22 cellular contexts compared by ENCODE assay signal in genomic region chr1:183913556-183913955, GRCh38.
DNase-seq lines count a peak whose midpoint lies in the region; ATAC-seq and TF ChIP-seq lines count a peak whose summit lies in the region.
"Had no signal": no experiment of that assay in that cellular context is flagged by ENCODE, and none has a peak within 500 bp of the region (broad histone marks: within the 10 kb centered on the region; RNA-seq: fewer than 3 reads in every experiment).

No MANE protein-coding gene starts in this region.

- H3K4me3 Mint-ChIP-seq in HFFc6 = peak overlapping the region; percentile 8; the same call in 1 of the 2 replicates
- no peak overlapping the region for H3K4me3 Mint-ChIP-seq in T-helper 17 cell
- H3K4me3 Mint-ChIP-seq in activated T-helper 1 cell treated with anti-CD3 and anti-CD28 coated beads, Interleukin-12 subunit alpha, Interleukin-12 subunit beta, Interleukin-2, Interleukin-4 antibody, amounts not matched to agents 30 ng/mL and 10 ng/mL and 1 ng/mL, durations not matched to agents 14 hours and 24 hours and 36 hours = no peak overlapping the region
- H3K4me3 Mint-ChIP-seq: naive B cell, type B pancreatic cell had no signal

- H3K27ac ChIP-seq in ACC112 (ENCODE audit: low read depth, low read length) (peak overlapping the region; percentile 54), cingulate gyrus (ENCODE audit: low read depth, low read length) (peak overlapping the region; percentile 34), layer of hippocampus (ENCODE audit: low read depth, low read length) (peak overlapping the region; percentile 0)
- H3K27ac ChIP-seq: C4-2B had no signal

- H3K36me3 ChIP-seq in ACC112 (ENCODE audit: insufficient read depth, low read length) = peaks cover 22% of the 10 kb centered on the region

- H3K4me3 ChIP-seq in ACC112 (ENCODE audit: low read depth, low read length) = no peak overlapping the region

- H3K9me3 Mint-ChIP-seq in HFFc6 = no peaks in the 10 kb centered on the region
- H3K9me3 Mint-ChIP-seq in activated T-helper 1 cell treated with anti-CD3 and anti-CD28 coated beads, Interleukin-12 subunit alpha, Interleukin-12 subunit beta, Interleukin-2, Interleukin-4 antibody, amounts not matched to agents 30 ng/mL and 10 ng/mL and 1 ng/mL, durations not matched to agents 14 hours and 24 hours and 36 hours = no peaks in the 10 kb centered on the region
- H3K9me3 Mint-ChIP-seq: naive B cell, type B pancreatic cell had no signal

- H3K4me1 Mint-ChIP-seq in HFFc6 (ENCODE audit: low read depth) = peaks cover 42% of the 10 kb centered on the region
- peaks cover 27% of the 10 kb centered on the region for H3K4me1 Mint-ChIP-seq in T-helper 17 cell
- H3K4me1 Mint-ChIP-seq in activated T-helper 1 cell treated with anti-CD3 and anti-CD28 coated beads, Interleukin-12 subunit alpha, Interleukin-12 subunit beta, Interleukin-2, Interleukin-4 antibody, amounts not matched to agents 30 ng/mL and 10 ng/mL and 1 ng/mL, durations not matched to agents 14 hours and 24 hours and 36 hours (ENCODE audit: low read depth) = peaks cover 34% of the 10 kb centered on the region

- DNase-seq in HFFc6 (peak; percentile 38), D341Med (ENCODE audit: low spot score) (no peak), T-helper 17 cell (no peak)
- DNase-seq in activated T-helper 1 cell treated with anti-CD3 and anti-CD28 coated beads, Interleukin-12 subunit alpha, Interleukin-12 subunit beta, Interleukin-2, Interleukin-4 antibody, amounts not matched to agents 30 ng/mL and 10 ng/mL and 1 ng/mL, durations not matched to agents 14 hours and 24 hours and 36 hours (ENCODE audit: low spot score) = no peak
- DNase-seq: activated CD4-positive, CD25-positive, alpha-beta regulatory T cell treated with anti-CD3 and anti-CD28 coated beads, Interleukin-2, amount 50 U/mL, for 72 hours; activated naive CD4-positive, alpha-beta T cell; activated T-cell treated with anti-CD3 and anti-CD28 coated beads, Interleukin-2, amount 50 U/mL, for 1 hour; Karpas-422; kidney; naive B cell; NCI-H187 treated with DMSO at 0.1 percent for 48 hours; nucleus accumbens; SHP77; stimulated activated CD4-positive, alpha-beta T cell treated with anti-CD3 and anti-CD28 coated beads, Interleukin-12 subunit alpha, Interleukin-12 subunit beta, amount 100 ng/mL, for 4 hours; stimulated activated CD4-positive, alpha-beta T cell treated with anti-CD3 and anti-CD28 coated beads, Interleukin-4, amount 100 ng/mL, for 4 hours; stimulated activated naive CD8-positive, alpha-beta T cell treated with anti-CD3 and anti-CD28 coated beads, Interleukin-15, Interleukin-2, amounts not matched to agents 100 U/mL and 50 U/mL, for 24 hours had no signal

- TF ChIP-seq CTCF in HFFc6 (IDR thresholded peaks at IDR 0.05) = no peak

- no peaks in the 10 kb centered on the region for H3K27me3 ChIP-seq in ACC112 (ENCODE audit: insufficient read depth, low read length)
- no peaks in the 10 kb centered on the region for H3K27me3 ChIP-seq in layer of hippocampus (ENCODE audit: control insufficient read depth, insufficient read depth, low read length)

- H2AFZ ChIP-seq in ACC112 (ENCODE audit: low read length, unreplicated experiment) = no peak overlapping the region

- H3K27me3 Mint-ChIP-seq in HFFc6 (ENCODE audit: insufficient read depth) (peaks cover 2% of the 10 kb centered on the region; the same call in 1 of the 2 replicates), T-helper 17 cell (peaks cover 4% of the 10 kb centered on the region)
- no peaks in the 10 kb centered on the region for H3K27me3 Mint-ChIP-seq in activated T-helper 1 cell treated with anti-CD3 and anti-CD28 coated beads, Interleukin-12 subunit alpha, Interleukin-12 subunit beta, Interleukin-2, Interleukin-4 antibody, amounts not matched to agents 30 ng/mL and 10 ng/mL and 1 ng/mL, durations not matched to agents 14 hours and 24 hours and 36 hours (ENCODE audit: insufficient read depth)
- H3K27me3 Mint-ChIP-seq: type B pancreatic cell had no signal

- no peaks in the 10 kb centered on the region for H3K79me2 ChIP-seq in ACC112 (ENCODE audit: control insufficient read depth, insufficient read depth, low read length, unreplicated experiment)

- H3K9me3 ChIP-seq in T-helper 17 cell (ENCODE audit: control insufficient read depth, low read length, poor library complexity, severe bottlenecking) = no peaks in the 10 kb centered on the region

- intact Hi-C loops in activated T-helper 1 cell treated with anti-CD3 and anti-CD28 coated beads, Interleukin-12 subunit alpha, Interleukin-12 subunit beta, Interleukin-2, Interleukin-4 antibody, amounts not matched to agents 30 ng/mL and 10 ng/mL and 1 ng/mL, durations not matched to agents 14 hours and 24 hours and 36 hours (cut with micrococcal nuclease) = loop anchor here (10.0 kb wide), 2 partner anchors 369 to 439 kb away; partner anchors contain the start of gene SMG7

- ATAC-seq in GM21529 (IDR thresholded peaks at IDR 0.05; ENCODE audit: unreplicated experiment) = no peak
- ATAC-seq in T-helper 17 cell = no peak
- ATAC-seq: stimulated activated naive CD8-positive, alpha-beta T cell treated with anti-CD3 and anti-CD28 coated beads, Interleukin-15, Interleukin-2, amounts not matched to agents 100 U/mL and 50 U/mL, for 24 hours had no signal

- H3K36me3 Mint-ChIP-seq in HFFc6 (ENCODE audit: low read depth) = peaks cover 57% of the 10 kb centered on the region
- peaks cover 9% of the 10 kb centered on the region for H3K36me3 Mint-ChIP-seq in T-helper 17 cell (ENCODE audit: low read depth)
- peaks cover 9% of the 10 kb centered on the region for H3K36me3 Mint-ChIP-seq in activated T-helper 1 cell treated with anti-CD3 and anti-CD28 coated beads, Interleukin-12 subunit alpha, Interleukin-12 subunit beta, Interleukin-2, Interleukin-4 antibody, amounts not matched to agents 30 ng/mL and 10 ng/mL and 1 ng/mL, durations not matched to agents 14 hours and 24 hours and 36 hours (ENCODE audit: low read depth)
- H3K36me3 Mint-ChIP-seq: naive B cell had no signal

- peaks cover 36% of the 10 kb centered on the region for H3K4me1 ChIP-seq in ACC112 (ENCODE audit: control insufficient read depth, insufficient read depth, low read length, unreplicated experiment)

- H3K27ac Mint-ChIP-seq in HFFc6 = peak overlapping the region; percentile 64
- H3K27ac Mint-ChIP-seq in T-helper 17 cell = no peak overlapping the region
- H3K27ac Mint-ChIP-seq in activated T-helper 1 cell treated with anti-CD3 and anti-CD28 coated beads, Interleukin-12 subunit alpha, Interleukin-12 subunit beta, Interleukin-2, Interleukin-4 antibody, amounts not matched to agents 30 ng/mL and 10 ng/mL and 1 ng/mL, durations not matched to agents 14 hours and 24 hours and 36 hours = no peak overlapping the region
- H3K27ac Mint-ChIP-seq: type B pancreatic cell had no signal

Comparison
In these comparisons a context has a peak if more than half of its experiments do, and no peak if none do; other contexts are left out.
1. H3K27ac ChIP-seq: peak in every context shown above with its lines; median percentile 54 in ACC112; 34 in cingulate gyrus; 0 in layer of hippocampus.